ENCODE assay signal across 10 cellular contexts in the genomic region with DNA sequence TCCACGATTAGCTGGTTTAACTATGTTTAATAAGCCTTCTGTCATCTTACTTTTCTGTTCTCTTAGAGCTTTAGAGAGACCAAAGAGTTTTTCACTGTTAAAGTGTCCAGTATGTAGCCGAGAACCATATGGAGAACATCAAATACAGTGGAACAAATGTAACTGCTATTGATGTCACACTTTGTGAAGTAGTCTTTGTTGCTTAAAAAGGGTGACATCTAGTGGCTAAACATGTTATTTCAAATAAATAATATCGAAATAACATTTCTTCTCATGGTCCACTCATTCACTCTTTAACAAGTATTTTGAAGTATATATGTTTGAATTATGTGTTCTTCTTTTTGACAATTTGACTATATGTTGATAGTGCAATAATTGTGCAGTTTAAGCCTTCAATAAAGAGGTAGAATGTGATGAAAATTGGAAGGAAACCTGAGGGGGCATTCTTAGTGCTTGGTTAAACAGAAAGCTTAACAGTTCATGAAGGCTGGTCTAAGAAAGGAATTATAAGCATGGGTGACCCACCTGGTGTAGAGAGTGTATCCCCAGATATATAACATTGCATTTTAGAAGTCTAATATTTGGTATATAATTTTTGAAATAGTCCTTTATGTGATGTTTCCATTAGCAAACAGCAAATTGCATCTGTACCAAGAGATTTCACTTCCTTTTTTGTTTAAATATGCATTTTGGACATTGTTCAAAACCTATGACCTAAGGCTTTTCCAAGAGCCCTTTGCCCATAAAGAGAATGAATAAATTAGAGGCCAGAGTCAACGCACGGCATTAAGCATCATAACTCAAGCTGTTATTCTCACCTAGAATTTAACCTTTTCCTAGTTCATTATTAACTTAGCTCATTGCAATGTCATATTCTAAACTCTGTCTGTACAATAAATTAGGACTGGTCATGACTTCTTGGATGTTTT.
A peak's percentile ranks its signal among the peaks of the same experiment; 100 is the strongest.
DNase-seq lines count a peak whose midpoint lies in the region; ATAC-seq and TF ChIP-seq lines count a peak whose summit lies in the region.
"Had no signal": no experiment of that assay in that cellular context is flagged by ENCODE, and none has a peak within 500 bp of the region (broad histone marks: within the 10 kb centered on the region; RNA-seq: fewer than 3 reads in every experiment).

No MANE protein-coding gene starts in this region.

- no peak overlapping the region for H3K4me3 Mint-ChIP-seq in type B pancreatic cell
- H3K4me3 Mint-ChIP-seq: activated naive CD8-positive, alpha-beta T cell had no signal

- H3F3A ChIP-seq in SK-N-SH (replicated peaks; ENCODE audit: insufficient read depth) = no peaks in the 10 kb centered on the region

- no peak overlapping the region for H3K4me3 ChIP-seq in Jurkat, Clone E6-1 (ENCODE audit: low read length)
- H3K4me3 ChIP-seq in SK-N-SH (ENCODE audit: low read depth in 2 of 2, low read length in 1 of 2) = no peak overlapping the region
- no peak overlapping the region for H3K4me3 ChIP-seq in gastroesophageal sphincter
- no peak overlapping the region for H3K4me3 ChIP-seq in effector memory CD4-positive, alpha-beta T cell (ENCODE audit: insufficient read depth, low read depth, low read length, poor library complexity, severe bottlenecking)
- H3K4me3 ChIP-seq: BLaER1 treated with 17β-estradiol and CSF1 and Interleukin-3, amounts not matched to agents 10 nM and 100 nM had no signal

- H3K27me3 ChIP-seq in SK-N-SH (ENCODE audit: insufficient read depth) = no peaks in the 10 kb centered on the region
- H3K27me3 ChIP-seq in gastroesophageal sphincter = no peaks in the 10 kb centered on the region
- peaks cover 3% of the 10 kb centered on the region for H3K27me3 ChIP-seq in effector memory CD4-positive, alpha-beta T cell (replicated peaks; ENCODE audit: control insufficient read depth, insufficient read depth, low read length, poor library complexity, severe bottlenecking)
- H3K27me3 ChIP-seq: BLaER1 treated with 17β-estradiol and CSF1 and Interleukin-3, amounts not matched to agents 10 nM and 100 nM had no signal

- H3K4me2 ChIP-seq in SK-N-SH = no peak overlapping the region

- H3K9ac ChIP-seq in SK-N-SH = no peak overlapping the region
- H3K9ac ChIP-seq: BLaER1 treated with 17β-estradiol and CSF1 and Interleukin-3, amounts not matched to agents 10 nM and 100 nM had no signal

- peaks cover 14% of the 10 kb centered on the region for H3K4me1 Mint-ChIP-seq in type B pancreatic cell (ENCODE audit: unreplicated experiment)

- TF ChIP-seq RAD21 in SK-N-SH (IDR thresholded peaks at IDR 0.05; ENCODE audit: low read length) = peak; percentile 60

- POLR2A ChIA-PET in SK-N-SH (lab: Yijun Ruan, JAX) = no interaction called here

- no peaks in the 10 kb centered on the region for H3K27me3 Mint-ChIP-seq in type B pancreatic cell

- no peaks in the 10 kb centered on the region for H4K20me1 ChIP-seq in SK-N-SH (ENCODE audit: insufficient read depth)

- TF ChIP-seq EP300 in SK-N-SH (IDR thresholded peaks at IDR 0.05; ENCODE audit: borderline replicate concordance in 1 of 2, low read depth in 1 of 2, low read length in 1 of 2) (no peak), gastroesophageal sphincter (IDR thresholded peaks at IDR 0.05) (no peak)

- no peaks in the 10 kb centered on the region for H3K9me2 ChIP-seq in SK-N-SH

- DNase-seq in DMS79 treated with DMSO at 0.1 percent for 48 hours (lab: John Stamatoyannopoulos, UW) (peak; percentile 17), DMS79 (lab: John Stamatoyannopoulos, UW) (no peak), SK-N-SH (no peak), type B pancreatic cell (ENCODE audit: extremely low spot score, unreplicated experiment) (no peak)
- DNase-seq in Jurkat, Clone E6-1 (ENCODE audit: low read depth, low spot score) = peak; percentile 26
- no peak for DNase-seq in effector memory CD4-positive, alpha-beta T cell

- ATAC-seq in GM21529 (IDR thresholded peaks at IDR 0.05; ENCODE audit: unreplicated experiment) (peak; percentile 81), gastroesophageal sphincter (no peak)

- no peak for TF ChIP-seq POLR2A in gastroesophageal sphincter (IDR thresholded peaks at IDR 0.05)

- no peaks in the 10 kb centered on the region for H3K9me3 ChIP-seq in SK-N-SH
- H3K9me3 ChIP-seq in gastroesophageal sphincter = no peaks in the 10 kb centered on the region
- no peaks in the 10 kb centered on the region for H3K9me3 ChIP-seq in effector memory CD4-positive, alpha-beta T cell (ENCODE audit: control insufficient read depth, low read length)
- H3K9me3 ChIP-seq: BLaER1 treated with 17β-estradiol and CSF1 and Interleukin-3, amounts not matched to agents 10 nM and 100 nM had no signal

- H3K9me3 Mint-ChIP-seq in type B pancreatic cell = no peaks in the 10 kb centered on the region

- no peaks in the 10 kb centered on the region for H3K36me3 Mint-ChIP-seq in type B pancreatic cell
- H3K36me3 Mint-ChIP-seq: activated naive CD8-positive, alpha-beta T cell had no signal

- 47% methylated on average over 5 of the region's 5 CpGs for WGBS in SK-N-SH (ENCODE audit: low lambda C conversion rate)
- WGBS in gastroesophageal sphincter (ENCODE audit: low coverage in 1 of 2), 2 donors = 26 to 40% methylated on average over 5 of the region's 5 CpGs

- TF ChIP-seq CTCF in SK-N-SH (IDR thresholded peaks at IDR 0.05) (peak; percentile 71), gastroesophageal sphincter (IDR thresholded peaks at IDR 0.05) (peak in 3 of 4 experiments; percentile 11 to 46 (median 32)), type B pancreatic cell (conservative IDR thresholded peaks at IDR 0.05) (peak; percentile 83)

- CTCF ChIA-PET in SK-N-SH (lab: Yijun Ruan, JAX) = interaction anchor here (0.6 to 3.3 kb wide), 15 partner anchors 9 to 306 kb away, joined by 3 to 24 read pairs (median 4); no protein-coding TSS in a partner anchor

- no peak overlapping the region for H3K27ac Mint-ChIP-seq in type B pancreatic cell
- H3K27ac Mint-ChIP-seq: activated naive CD8-positive, alpha-beta T cell had no signal

- H3K27ac ChIP-seq in SK-N-SH (ENCODE audit: low read depth in 2 of 2, low read length in 1 of 2) (no peak overlapping the region), gastroesophageal sphincter (no peak overlapping the region)
- H3K27ac ChIP-seq in effector memory CD4-positive, alpha-beta T cell (ENCODE audit: insufficient read depth, low read length, poor library complexity, severe bottlenecking) = no peak overlapping the region
- H3K27ac ChIP-seq: BLaER1 treated with 17β-estradiol and CSF1 and Interleukin-3, amounts not matched to agents 10 nM and 100 nM had no signal

- H3K79me2 ChIP-seq in SK-N-SH (ENCODE audit: insufficient read depth) = no peaks in the 10 kb centered on the region

- H2AFZ ChIP-seq in SK-N-SH (ENCODE audit: low read depth) = no peak overlapping the region

- H3K36me3 ChIP-seq in SK-N-SH (replicated peaks in 1 of 2; ENCODE audit: control insufficient read depth in 1 of 2, insufficient read depth in 2 of 2, low read length in 1 of 2) = no peaks in the 10 kb centered on the region
- H3K36me3 ChIP-seq in gastroesophageal sphincter = no peaks in the 10 kb centered on the region
- no peaks in the 10 kb centered on the region for H3K36me3 ChIP-seq in effector memory CD4-positive, alpha-beta T cell (ENCODE audit: control insufficient read depth, insufficient read depth, low read length)

- H3K4me1 ChIP-seq in SK-N-SH (ENCODE audit: control insufficient read depth in 1 of 2, insufficient read depth in 2 of 2, low read depth in 1 of 2, low read length in 1 of 2) (no peaks in the 10 kb centered on the region), gastroesophageal sphincter (no peaks in the 10 kb centered on the region)
- H3K4me1 ChIP-seq in effector memory CD4-positive, alpha-beta T cell (ENCODE audit: control insufficient read depth, insufficient read depth, low read length, poor library complexity, severe bottlenecking) = no peaks in the 10 kb centered on the region

TF ChIP-seq in SK-N-SH, 30 proteins besides CTCF, POLR2A, EP300 and RAD21:
- TF ChIP-seq SIN3A (IDR thresholded peaks at IDR 0.05; ENCODE audit: borderline replicate concordance, low read depth, low read length) (no peak), FOXM1 (IDR thresholded peaks at IDR 0.05; ENCODE audit: low read depth) (no peak), SMC3 (IDR thresholded peaks at IDR 0.05; ENCODE audit: low read depth, low read length) (0 out of 2 replicates have a peak, but pooled peaks have one; percentile 28), FOXJ3 (CRISPR knock-in tag; IDR thresholded peaks at IDR 0.05) (no peak)
TF ChIP-seq in SK-N-SH: peak in this region for 1.

Comparison
In these comparisons a context has a peak if more than half of its experiments do, and no peak if none do; other contexts are left out.
1. DNase-seq: peak in DMS79 treated with DMSO at 0.1 percent for 48 hours (single experiment) and Jurkat, Clone E6-1 (single experiment); none in DMS79 (single experiment), SK-N-SH (single experiment), type B pancreatic cell (single experiment) and effector memory CD4-positive, alpha-beta T cell (0 of 3).
2. CTCF ChIP-seq: peak in every context shown above with its lines; median percentile 83 in type B pancreatic cell; 71 in SK-N-SH; 32 in gastroesophageal sphincter.